ENCODE assay signal across 15 cellular contexts in genomic region chr9:79670269-79670961, GRCh38.
DNase-seq lines count a peak whose midpoint lies in the region; ATAC-seq and TF ChIP-seq lines count a peak whose summit lies in the region.
"Had no signal": no experiment of that assay in that cellular context is flagged by ENCODE, and none has a peak within 500 bp of the region (broad histone marks: within the 10 kb centered on the region; RNA-seq: fewer than 3 reads in every experiment).

No MANE protein-coding gene starts in this region.

- ATAC-seq in natural killer cell: peak in 1 of 3 donors; percentile 28
- no peak for ATAC-seq in natural killer cell treated with Interleukin-12 subunit alpha and Interleukin-12 subunit beta and Interleukin-15 and Interleukin-18, amount 100 ng/mL, for 72 hours
- ATAC-seq in Panc1: no peak
- no peak for ATAC-seq in HG02970 (IDR thresholded peaks at IDR 0.05; ENCODE audit: low FRiP score, unreplicated experiment)
- ATAC-seq: activated T-cell treated with anti-CD3 and anti-CD28 coated beads, Interleukin-2, amount 50 U/mL, for 4 hours; HCT116; psoas muscle had no signal

- peaks cover 65 to 68% of the 10 kb centered on the region in 2 donors for H3K4me1 Mint-ChIP-seq in natural killer cell
- H3K4me1 Mint-ChIP-seq in natural killer cell treated with Interleukin-12 subunit alpha and Interleukin-12 subunit beta and Interleukin-15 and Interleukin-18, amount 100 ng/mL, for 72 hours (ENCODE audit: low read depth in 2 of 2): peaks cover 46 to 56% of the 10 kb centered on the region in 2 donors

- H3K36me3 ChIP-seq in Panc1 (ENCODE audit: control insufficient read depth, insufficient read depth, low read length) (no peaks in the 10 kb centered on the region), stomach (peaks cover 0 to 4% (median 0%) of the 10 kb centered on the region in 4 donors)

- DNase-seq in natural killer cell (no peak), Panc1 (ENCODE audit: low read depth, low spot score) (peak; percentile 24), islet precursor cell (peak; percentile 75), Kasumi-1 (lab: John Stamatoyannopoulos, UW) (no peak), stomach (no peak), glomerular visceral epithelial cell (ENCODE audit: extremely low spot score) (no peak)
- DNase-seq in natural killer cell treated with Interleukin-12 subunit alpha and Interleukin-12 subunit beta and Interleukin-15 and Interleukin-18, amount 100 ng/mL, for 72 hours (ENCODE audit: low spot score): no peak
- DNase-seq: activated CD4-positive, alpha-beta T cell treated with anti-CD3 and anti-CD28 coated beads, Interleukin-2, amount 50 U/mL, for 4 hours; activated T-cell treated with anti-CD3 and anti-CD28 coated beads, Interleukin-2, amount 50 U/mL, for 4 hours; GDM1; naive B cell; psoas muscle; SW 1271 had no signal

- no peaks in the 10 kb centered on the region for H3K27me3 Mint-ChIP-seq in natural killer cell (ENCODE audit: low read depth in 2 of 2)
- H3K27me3 Mint-ChIP-seq in natural killer cell treated with Interleukin-12 subunit alpha and Interleukin-12 subunit beta and Interleukin-15 and Interleukin-18, amount 100 ng/mL, for 72 hours: no peaks in the 10 kb centered on the region
- H3K27me3 Mint-ChIP-seq: naive B cell had no signal

- 61 to 80% (median 74%) methylated on average over 3 of the region's 3 CpGs for WGBS in stomach, 5 donors

- H3K4me3 Mint-ChIP-seq in natural killer cell: no peak overlapping the region
- no peak overlapping the region for H3K4me3 Mint-ChIP-seq in natural killer cell treated with Interleukin-12 subunit alpha and Interleukin-12 subunit beta and Interleukin-15 and Interleukin-18, amount 100 ng/mL, for 72 hours
- H3K4me3 Mint-ChIP-seq: activated T-cell treated with anti-CD3 and anti-CD28 coated beads, Interleukin-2, amount 50 U/mL, for 4 hours; naive B cell had no signal

- CTCF ChIA-PET in Panc1 (lab: Charles Lee): no interaction called here

- H3K4me1 ChIP-seq in Panc1 (ENCODE audit: control insufficient read depth, insufficient read depth, low read length) (no peaks in the 10 kb centered on the region), stomach (peaks cover 12 to 49% (median 28%) of the 10 kb centered on the region in 4 donors)

- no peak for TF ChIP-seq POLR2A in stomach (IDR thresholded peaks at IDR 0.05)

- no peaks in the 10 kb centered on the region for H3K9me3 Mint-ChIP-seq in natural killer cell
- H3K9me3 Mint-ChIP-seq in natural killer cell treated with Interleukin-12 subunit alpha and Interleukin-12 subunit beta and Interleukin-15 and Interleukin-18, amount 100 ng/mL, for 72 hours: no peaks in the 10 kb centered on the region
- H3K9me3 Mint-ChIP-seq: activated T-cell treated with anti-CD3 and anti-CD28 coated beads, Interleukin-2, amount 50 U/mL, for 4 hours; naive B cell had no signal

- H3K27ac ChIP-seq in Panc1 (ENCODE audit: low read length): no peak overlapping the region
- H3K27ac ChIP-seq in stomach: peak overlapping the region in 1 of 5 donors; percentile 51
- H3K27ac ChIP-seq: psoas muscle had no signal

- TF ChIP-seq EP300 in stomach (IDR thresholded peaks at IDR 0.05): no peak

- in situ Hi-C loops in Panc1 (cut with HindIII; ENCODE audit: low pct_unique_long_range_greater_than_20kb, low sequenced_read_pairs): no loop called here

- POLR2A ChIA-PET in Panc1 (lab: Charles Lee): no interaction called here

- H3K27me3 ChIP-seq in Panc1 (ENCODE audit: control insufficient read depth, insufficient read depth, low read length) (no peaks in the 10 kb centered on the region), stomach (no peaks in the 10 kb centered on the region)

- H3K27ac Mint-ChIP-seq in natural killer cell: peak overlapping the region; percentile 40 to 43
- peak overlapping the region in 1 of 2 donors; percentile 42 for H3K27ac Mint-ChIP-seq in natural killer cell treated with Interleukin-12 subunit alpha and Interleukin-12 subunit beta and Interleukin-15 and Interleukin-18, amount 100 ng/mL, for 72 hours

- BruUV-seq in Panc1 (replicated peaks; lab: Mats Ljungman, UMichigan): no TSS peak

- H3K4me3 ChIP-seq in Panc1 (ENCODE audit: low read depth in 2 of 2, low read length in 2 of 2) (no peak overlapping the region), stomach (no peak overlapping the region)
- H3K4me3 ChIP-seq: psoas muscle had no signal

- H3K36me3 Mint-ChIP-seq in natural killer cell: no peaks in the 10 kb centered on the region
- H3K36me3 Mint-ChIP-seq in natural killer cell treated with Interleukin-12 subunit alpha and Interleukin-12 subunit beta and Interleukin-15 and Interleukin-18, amount 100 ng/mL, for 72 hours: no peaks in the 10 kb centered on the region

- H3K9me3 ChIP-seq in Panc1 (ENCODE audit: control insufficient read depth, insufficient read depth, low read depth, low read length) (no peaks in the 10 kb centered on the region), stomach (no peaks in the 10 kb centered on the region)
- H3K9me3 ChIP-seq: psoas muscle had no signal

- no peak for TF ChIP-seq CTCF in natural killer cell (IDR thresholded peaks at IDR 0.05)
- no peak for TF ChIP-seq CTCF in Panc1 (IDR thresholded peaks at IDR 0.05)
- TF ChIP-seq CTCF in stomach (IDR thresholded peaks at IDR 0.05): no peak

- intact Hi-C loops in natural killer cell (cut with micrococcal nuclease): no loop called here
- intact Hi-C loops in Panc1 (cut with micrococcal nuclease; ENCODE audit: unreplicated experiment): no loop called here
- intact Hi-C loops in stomach (cut with DNase I; ENCODE audit: low total_unique reads): no loop called here

Comparison
In these comparisons a context has a peak if more than half of its experiments do, and no peak if none do; other contexts are left out.
1. DNase-seq: peak in Panc1 (single experiment) and islet precursor cell (single experiment); none in natural killer cell (single experiment), natural killer cell treated with Interleukin-12 subunit alpha and Interleukin-12 subunit beta and Interleukin-15 and Interleukin-18, amount 100 ng/mL, for 72 hours (single experiment), Kasumi-1 (0 of 2), stomach (single experiment) and glomerular visceral epithelial cell (single experiment).